ENCODE assay signal across 8 cellular contexts in genomic region chr11:506950-507726, GRCh38. TPM values are rescaled to one million over a fixed set of nuclear protein-coding genes. Genes with fewer than 3 reads are reported as not detected.
DNase-seq lines count a peak whose midpoint lies in the region; ATAC-seq, FAIRE-seq and TF ChIP-seq lines count a peak whose summit lies in the region.

Gene RNH1, minus strand, starts transcription at chr11:507242. Its CDS starts 5,080 bp downstream, at chr11:502162.

- ATAC-seq in GM19025 (IDR thresholded peaks at IDR 0.05; ENCODE audit: low read depth, unreplicated experiment) (peak; percentile 43), HG03342 (IDR thresholded peaks at IDR 0.05; ENCODE audit: unreplicated experiment) (peak; percentile 43)

- peak within 1 kb of the TSS; percentile 74 to 95 for H3K4me3 ChIP-seq in kidney (ENCODE audit: low read length in 2 of 2)

- peak within 1 kb of the TSS; percentile 96 to 99 for H3K27ac ChIP-seq in kidney (ENCODE audit: low read depth in 2 of 2, low read length in 2 of 2)

- peak within 1 kb of the TSS; percentile 91 to 99 for H3K9ac ChIP-seq in kidney (ENCODE audit: low read length in 2 of 2)

- TF ChIP-seq CTCF in kidney (IDR thresholded peaks at IDR 0.05; ENCODE audit: borderline replicate concordance, extremely low read depth, insufficient read depth) = peak; percentile 1

- H3K36me3 ChIP-seq in kidney (ENCODE audit: control insufficient read depth in 1 of 2, insufficient read depth in 2 of 2, low read length in 2 of 2) = peaks cover 3% of the 10 kb centered on the region in 2 donors

- H3K9me3 ChIP-seq in kidney (ENCODE audit: control insufficient read depth in 1 of 2, low read length in 2 of 2) = no peaks in the 10 kb centered on the region

- no peak for FAIRE-seq in kidney (lab: Jason Lieb, UNC)

- DNase-seq in AG08396 (ENCODE audit: low spot score) (peak; percentile 100), NCI-H446 (lab: John Stamatoyannopoulos, UW) (peak; percentile 87 to 97), cerebellar cortex (ENCODE audit: low spot score) (peak; percentile 88), kidney (peak; percentile 100)
- peak; percentile 100 for DNase-seq in activated CD4-positive, CD25-positive, alpha-beta regulatory T cell treated with anti-CD3 and anti-CD28 coated beads, Interleukin-2, amount 50 U/mL, for 72 hours
- DNase-seq in stimulated activated CD4-positive, alpha-beta T cell treated with anti-CD3 and anti-CD28 coated beads, Interleukin-15, amount 100 ng/mL, for 1 hour (ENCODE audit: low read depth in 1 of 2, low spot score in 1 of 2) = peak; percentile 99 to 100

- peaks cover 9 to 15% of the 10 kb centered on the region in 2 donors for H3K4me1 ChIP-seq in kidney (ENCODE audit: control insufficient read depth in 1 of 2, insufficient read depth in 1 of 2, low read depth in 1 of 2, low read length in 2 of 2)

- intact Hi-C loops in kidney (cut with DNase I) = no loop called here

RNA-seq across cellular contexts. Expression of gene RNH1, which starts in this region (rescaled TPM):
- total RNA-seq in kidney = 191 TPM
- polyA plus RNA-seq in kidney (ENCODE audit: insufficient read depth, low read depth, low replicate concordance) = 171 TPM

Comparison
In these comparisons a context has a peak if more than half of its experiments do, and no peak if none do; other contexts are left out.
1. Peak in every context shown above with its lines: DNase-seq, ATAC-seq, H3K4me3 ChIP-seq and H3K27ac ChIP-seq.